In the genomic region with DNA sequence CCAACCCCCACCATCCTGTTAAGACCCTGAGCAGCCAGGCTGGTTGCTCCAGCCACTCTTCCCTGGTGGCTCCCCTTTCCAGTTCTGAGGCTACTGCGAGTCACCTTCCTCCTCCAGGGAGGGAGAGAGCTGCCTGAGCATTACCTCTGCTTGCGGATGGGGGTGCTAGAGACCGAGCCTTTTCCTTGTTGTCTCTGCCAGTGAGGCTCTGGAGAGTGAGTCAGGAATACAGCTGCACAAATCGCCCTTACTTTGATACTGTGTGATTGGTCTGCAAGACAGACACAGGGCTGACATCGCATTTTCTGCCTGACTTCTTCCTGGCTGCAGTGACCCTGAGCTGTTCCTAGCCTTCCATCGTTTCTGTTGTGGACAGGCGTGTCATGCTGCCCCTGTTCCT, we compare ENCODE assay signal across 8 cellular contexts. TPM values are rescaled to one million over a fixed set of nuclear protein-coding genes. Genes with fewer than 3 reads are reported as not detected.
DNase-seq lines count a peak whose midpoint lies in the region; ATAC-seq, FAIRE-seq and TF ChIP-seq lines count a peak whose summit lies in the region.

No MANE protein-coding gene starts in this region.

- peaks cover 6% of the 10 kb centered on the region for H3K9me1 ChIP-seq in keratinocyte (ENCODE audit: control insufficient read depth, extremely low read depth, insufficient read depth, low read length)

- FAIRE-seq in keratinocyte (lab: Jason Lieb, UNC) = peak; percentile 91

- H3K79me2 ChIP-seq in mammary epithelial cell (ENCODE audit: insufficient read depth, low read length) (no peaks in the 10 kb centered on the region), keratinocyte (ENCODE audit: control insufficient read depth, insufficient read depth, low read length) (no peaks in the 10 kb centered on the region)

- H3K9ac ChIP-seq in mammary epithelial cell (ENCODE audit: insufficient read depth, low read length) (no peak overlapping the region), keratinocyte (ENCODE audit: control insufficient read depth, extremely low read depth, insufficient read depth, low read length) (no peak overlapping the region)

- dilution Hi-C loops in mammary epithelial cell (cut with HindIII; ENCODE audit: low sequenced_read_pairs) = loop anchor here (5.0 kb wide), 1 partner anchor 95 kb away; a partner anchor contains a TSS
- dilution Hi-C loops in keratinocyte (cut with MboI; ENCODE audit: extremely low pct_ligation_motif_present, low sequenced_read_pairs) = no loop called here

- H3K4me1 ChIP-seq in mammary epithelial cell (ENCODE audit: insufficient read depth, low read length) = peaks cover 16% of the 10 kb centered on the region
- peaks cover 13% of the 10 kb centered on the region for H3K4me1 ChIP-seq in keratinocyte (ENCODE audit: control insufficient read depth, extremely low read depth, insufficient read depth, low read length)

- intact Hi-C loops in mammary epithelial cell (cut with micrococcal nuclease) = loop anchor here (1.0 to 10.0 kb wide), 5 partner anchors 23 to 657 kb away; no protein-coding TSS in a partner anchor

- H3K4me1 Mint-ChIP-seq in effector memory CD8-positive, alpha-beta T cell (ENCODE audit: low read depth in 2 of 2) = peaks cover 11 to 16% of the 10 kb centered on the region in 2 donors

- H3K27ac ChIP-seq in mammary epithelial cell (ENCODE audit: insufficient read depth, low read depth, low read length) = peak overlapping the region; percentile 60
- peak overlapping the region; percentile 44 for H3K27ac ChIP-seq in keratinocyte (ENCODE audit: control insufficient read depth, insufficient read depth, low read length)

- DNase-seq in COLO829 (ENCODE audit: low spot score) = peak; percentile 63
- DNase-seq in NCI-H2107 (lab: John Stamatoyannopoulos, UW) = peak; percentile 88
- peak; percentile 84 for DNase-seq in mammary epithelial cell
- peak; percentile 64 for DNase-seq in keratinocyte (ENCODE audit: low read depth, low spot score)
- DNase-seq in superior temporal gyrus (ENCODE audit: extremely low spot score) = peak; percentile 76
- no peak for DNase-seq in stimulated activated CD4-positive, alpha-beta T cell treated with anti-CD3 and anti-CD28 coated beads, Interleukin-2, amount 100 ng/mL, for 24 hours
- no peak for DNase-seq in effector memory CD8-positive, alpha-beta T cell
- DNase-seq in activated gamma-delta T cell treated with Interleukin-2 at 50 U/mL for 16 hours = no peak

- no TSS peak for BruUV-seq in mammary epithelial cell (replicated peaks; lab: Mats Ljungman, UMichigan)

- TF ChIP-seq CTCF in mammary epithelial cell (conservative IDR thresholded peaks at IDR 0.05 in 1 of 2, IDR thresholded peaks at IDR 0.05 in 1 of 2; ENCODE audit: extremely low read depth in 1 of 2, insufficient read depth in 1 of 2, low read depth in 1 of 2, low read length in 2 of 2) (peak; percentile 88 to 89), keratinocyte (optimal IDR thresholded peaks at IDR 0.05 in 1 of 3, IDR thresholded peaks at IDR 0.05 in 1 of 3, conservative IDR thresholded peaks at IDR 0.05 in 1 of 3; ENCODE audit: extremely low read depth in 1 of 3, insufficient read depth in 2 of 3, low read length in 3 of 3) (peak; percentile 86 to 96 (median 93))

- H3K36me3 ChIP-seq in mammary epithelial cell (ENCODE audit: insufficient read depth, low read length) (no peaks in the 10 kb centered on the region), keratinocyte (ENCODE audit: control insufficient read depth in 2 of 2, extremely low read depth in 1 of 2, insufficient read depth in 2 of 2, low read length in 2 of 2) (no peaks in the 10 kb centered on the region)

- H3K4me3 Mint-ChIP-seq in effector memory CD8-positive, alpha-beta T cell = no peak overlapping the region

- ATAC-seq in effector memory CD8-positive, alpha-beta T cell (replicated peaks) = no peak

- H3K4me2 ChIP-seq in mammary epithelial cell (ENCODE audit: insufficient read depth, low read depth, low read length) (peak overlapping the region; percentile 30), keratinocyte (ENCODE audit: control insufficient read depth, extremely low read depth, insufficient read depth, low read depth, low read length) (peak overlapping the region; percentile 13)

- no peaks in the 10 kb centered on the region for H3K27me3 ChIP-seq in mammary epithelial cell (ENCODE audit: insufficient read depth, low read length)
- no peaks in the 10 kb centered on the region for H3K27me3 ChIP-seq in keratinocyte (ENCODE audit: control insufficient read depth, extremely low read depth, insufficient read depth, low read length)

- H4K20me1 ChIP-seq in mammary epithelial cell (ENCODE audit: insufficient read depth, low read length) (no peaks in the 10 kb centered on the region), keratinocyte (ENCODE audit: control insufficient read depth, extremely low read depth, insufficient read depth, low read length) (no peaks in the 10 kb centered on the region)

- 35% methylated on average over 7 of the region's 7 CpGs for WGBS in mammary epithelial cell (ENCODE audit: low coverage, missing lambda C conversion rate)

- H3K36me3 Mint-ChIP-seq in effector memory CD8-positive, alpha-beta T cell (ENCODE audit: insufficient read depth) = no peaks in the 10 kb centered on the region

- in situ Hi-C loops in mammary epithelial cell (cut with MboI; ENCODE audit: low sequenced_read_pairs in 2 of 2) = loop anchor here in 1 of 2 donors (25.0 kb wide), 1 partner anchor 1220 kb away; no protein-coding TSS in a partner anchor

- no peaks in the 10 kb centered on the region for H3K9me3 Mint-ChIP-seq in effector memory CD8-positive, alpha-beta T cell

- CTCF ChIA-PET in mammary epithelial cell (lab: Charles Lee; ENCODE audit: low non-redundant PET) = interaction anchor here (0.6 to 1.6 kb wide), 4 partner anchors 13 to 228 kb away, joined by 3 to 10 read pairs (median 6); no protein-coding TSS in a partner anchor

- H3K9me3 ChIP-seq in mammary epithelial cell (replicated peaks; ENCODE audit: insufficient read depth, low read length) = no peaks in the 10 kb centered on the region
- H3K9me3 ChIP-seq in keratinocyte (ENCODE audit: control insufficient read depth, low read depth, low read length) = no peaks in the 10 kb centered on the region

- H2AFZ ChIP-seq in mammary epithelial cell (ENCODE audit: low read depth, low read length) (peak overlapping the region; percentile 63), keratinocyte (ENCODE audit: control insufficient read depth, low read length) (no peak overlapping the region)

- no peak overlapping the region for H3K4me3 ChIP-seq in mammary epithelial cell (replicated peaks in 1 of 3; ENCODE audit: insufficient read depth in 1 of 3, low read depth in 2 of 3, low read length in 3 of 3)
- H3K4me3 ChIP-seq in keratinocyte (ENCODE audit: control insufficient read depth in 2 of 3, extremely low read depth in 1 of 3, insufficient read depth in 2 of 3, low read depth in 1 of 3, low read length in 3 of 3) = no peak overlapping the region

- no peaks in the 10 kb centered on the region for H3K27me3 Mint-ChIP-seq in effector memory CD8-positive, alpha-beta T cell

- peak overlapping the region in 1 of 2 donors; percentile 20 for H3K27ac Mint-ChIP-seq in effector memory CD8-positive, alpha-beta T cell

RNA-seq across cellular contexts. Expression of a gene that starts 41.2 kb away (rescaled TPM):
- 10 to 100 TPM; 12.3 to 14.0 TPM for total RNA-seq in mammary epithelial cell
- polyA plus RNA-seq in mammary epithelial cell = 7.2 TPM
- polyA minus RNA-seq in mammary epithelial cell = 6.9 TPM
- polyA plus RNA-seq in keratinocyte = 5.4 to 6.5 TPM (median 5.8 TPM) in 3 replicates
- polyA plus RNA-seq in keratinocyte (2011; ENCODE audit: low read depth) = 3.7 TPM
- 4.5 and 5.2 TPM in 2 replicates for polyA plus RNA-seq in keratinocyte (2011; cell fraction: cytosol; rRNA removed)
- 9.0 and 10.0 TPM in 2 replicates for polyA plus RNA-seq in keratinocyte (2011; cell fraction: nucleus; rRNA removed)
- 5.0 and 5.9 TPM in 2 replicates for polyA plus RNA-seq in keratinocyte (2012; ENCODE audit: low replicate concordance)
- polyA minus RNA-seq in keratinocyte = 5.4 to 10.0 TPM (median 6.4 TPM) in 3 replicates
- polyA minus RNA-seq in keratinocyte (2011; cell fraction: cytosol; rRNA and poly(A)+ RNA removed) = 9.2 TPM
- 5.4 and 7.1 TPM in 2 replicates for polyA minus RNA-seq in keratinocyte (2011; cell fraction: nucleus; rRNA and poly(A)+ RNA removed)

Comparison
In these comparisons a context has a peak if more than half of its experiments do, and no peak if none do; other contexts are left out.
1. DNase-seq: peak in COLO829 (single experiment), NCI-H2107 (single experiment), mammary epithelial cell (single experiment), keratinocyte (single experiment) and superior temporal gyrus (single experiment); none in stimulated activated CD4-positive, alpha-beta T cell treated with anti-CD3 and anti-CD28 coated beads, Interleukin-2, amount 100 ng/mL, for 24 hours (0 of 2), effector memory CD8-positive, alpha-beta T cell (0 of 3) and activated gamma-delta T cell treated with Interleukin-2 at 50 U/mL for 16 hours (single experiment).